ENCODE assay signal across 8 cellular contexts in genomic region chr16:67842509-67843342, GRCh38. TPM values are rescaled to one million over a fixed set of nuclear protein-coding genes. Genes with fewer than 3 reads are reported as not detected.
A peak's percentile ranks its signal among the peaks of the same experiment; 100 is the strongest.
DNase-seq lines count a peak whose midpoint lies in the region; ATAC-seq, FAIRE-seq and TF ChIP-seq lines count a peak whose summit lies in the region.

No MANE protein-coding gene starts in this region.

- H3K9me3 ChIP-seq in A549, result no peaks in the 10 kb centered on the region
- no peaks in the 10 kb centered on the region for H3K9me3 ChIP-seq in PC-9 (ENCODE audit: insufficient read depth, low read depth)
- H3K9me3 ChIP-seq in neutrophil, result no peaks in the 10 kb centered on the region
- no peaks in the 10 kb centered on the region for H3K9me3 ChIP-seq in thymus (ENCODE audit: control insufficient read depth)

- peaks cover 16% of the 10 kb centered on the region; the same call in 1 of the 2 replicates for H3F3A ChIP-seq in PC-9 (ENCODE audit: insufficient read depth, low read depth)

- FAIRE-seq in A549 (lab: Jason Lieb, UNC), result no peak

- DNase-seq in A549 (ENCODE audit: low read depth in 1 of 2, low spot score in 1 of 2) (peak in 1 of 2 experiments; percentile 48), PC-9 (no peak), activated gamma-delta T cell treated with Interleukin-2 at 50 U/mL for 16 hours (peak; percentile 56), foreskin keratinocyte (peak in 1 of 2 donors; percentile 24)

- H3K36me3 ChIP-seq in PC-9 (ENCODE audit: low read depth), result no peaks in the 10 kb centered on the region
- H3K36me3 ChIP-seq in neutrophil, result no peaks in the 10 kb centered on the region
- H3K36me3 ChIP-seq in thymus (ENCODE audit: control insufficient read depth, insufficient read depth), result peaks cover 3% of the 10 kb centered on the region

- POLR2A ChIA-PET in A549 (lab: Yijun Ruan, JAX), result interaction anchor here (0.7 kb wide), 1 partner anchor 36 kb away, joined by 3 read pairs; the partner anchor contains the start of gene TSNAXIP1
- POLR2A ChIA-PET in PC-9 (lab: Charles Lee; ENCODE audit: unreplicated experiment), result no interaction called here

- no peak for TF ChIP-seq POLR2A in A549 (IDR thresholded peaks at IDR 0.05; ENCODE audit: low read length)

- peak overlapping the region; percentile 97 to 98 for H3K27ac ChIP-seq in A549
- H3K27ac ChIP-seq in PC-9, result no peak overlapping the region
- no peak overlapping the region for H3K27ac ChIP-seq in foreskin keratinocyte
- peak overlapping the region; percentile 92 for H3K27ac ChIP-seq in neutrophil
- H3K27ac ChIP-seq in thymus (ENCODE audit: low read depth), result peak overlapping the region; percentile 97

- peaks cover 33% of the 10 kb centered on the region for H3K4me1 ChIP-seq in A549
- H3K4me1 ChIP-seq in PC-9 (replicated peaks; ENCODE audit: insufficient read depth), result peaks cover 39% of the 10 kb centered on the region
- H3K4me1 ChIP-seq in foreskin keratinocyte, result peaks cover 11% of the 10 kb centered on the region
- peaks cover 40 to 54% of the 10 kb centered on the region in 2 experiments for H3K4me1 ChIP-seq in neutrophil (ENCODE audit: control insufficient read depth in 1 of 2, insufficient read depth in 1 of 2, low read depth in 1 of 2, low read length in 1 of 2)
- peaks cover 27% of the 10 kb centered on the region for H3K4me1 ChIP-seq in thymus (ENCODE audit: control insufficient read depth, insufficient read depth, low read length)

- TF ChIP-seq EP300 in A549 (IDR thresholded peaks at IDR 0.05), result no peak

- H3K79me2 ChIP-seq in PC-9 (ENCODE audit: low read depth), result peaks cover 42% of the 10 kb centered on the region

- no TSS peak for BruUV-seq in PC-9 (replicated peaks; lab: Mats Ljungman, UMichigan)

- TF ChIP-seq RAD21 in A549 (conservative IDR thresholded peaks at IDR 0.05 in 1 of 2, IDR thresholded peaks at IDR 0.05 in 1 of 2), result no peak

- ATAC-seq in A549 (peak in 1 of 2 experiments; percentile 21; a peak in 2 of 6 replicates), GM18498 (IDR thresholded peaks at IDR 0.05; ENCODE audit: unreplicated experiment) (peak; percentile 18), HG03045 (IDR thresholded peaks at IDR 0.05; ENCODE audit: unreplicated experiment) (peak; percentile 10), foreskin keratinocyte (no peak)

- CTCF ChIA-PET in A549 (lab: Yijun Ruan, JAX) (interaction anchor here (1.9 to 4.1 kb wide), 2 partner anchors 27 to 86 kb away, joined by 4 to 38 read pairs; no protein-coding TSS in a partner anchor), PC-9 (lab: Charles Lee) (no interaction called here)

- H3K4me2 ChIP-seq in A549 (peak overlapping the region; percentile 87), PC-9 (peak overlapping the region; percentile 74)

- H3K9me2 ChIP-seq in PC-9 (ENCODE audit: insufficient read depth), result no peaks in the 10 kb centered on the region

- H4K20me1 ChIP-seq in PC-9 (ENCODE audit: insufficient read depth), result peaks cover 2% of the 10 kb centered on the region

- TF ChIP-seq CTCF in A549 (IDR thresholded peaks at IDR 0.05) (no peak), PC-9 (conservative IDR thresholded peaks at IDR 0.05) (no peak), foreskin keratinocyte (conservative IDR thresholded peaks at IDR 0.05) (peak; percentile 47), neutrophil (IDR thresholded peaks at IDR 0.05) (no peak)

- intact Hi-C loops in PC-9 (cut with micrococcal nuclease; ENCODE audit: unreplicated experiment), result no loop called here

- no peak overlapping the region; the same call in 1 of the 2 replicates for H2AFZ ChIP-seq in PC-9

- H3K27me3 ChIP-seq in PC-9 (ENCODE audit: insufficient read depth, low read depth) (no peaks in the 10 kb centered on the region), foreskin keratinocyte (no peaks in the 10 kb centered on the region), neutrophil (no peaks in the 10 kb centered on the region), thymus (ENCODE audit: control insufficient read depth, insufficient read depth) (no peaks in the 10 kb centered on the region)

- H3K4me3 ChIP-seq in A549 (peak overlapping the region; percentile 58), PC-9 (peak overlapping the region; percentile 75; the same call in 1 of the 2 replicates), neutrophil (ENCODE audit: low read depth in 1 of 2, low read length in 1 of 2) (peak overlapping the region; percentile 96), thymus (ENCODE audit: low read length) (peak overlapping the region; percentile 76)

- WGBS in A549 (ENCODE audit: missing lambda C conversion rate), result 64% methylated on average over 48 of the region's 67 CpGs
- WGBS in thymus, result under 1% methylated on average over 67 of the region's 67 CpGs

TF ChIP-seq in A549, 52 proteins besides CTCF, POLR2A, EP300 and RAD21:
- TF ChIP-seq MYC (IDR thresholded peaks at IDR 0.05; ENCODE audit: borderline replicate concordance, low read length) (no peak), CHD2 (IDR thresholded peaks at IDR 0.05; ENCODE audit: low read length, partially characterized antibody) (no peak), JUN (IDR thresholded peaks at IDR 0.05) (peak in 1 of 2 experiments; percentile 31; a peak in 1 of 5 replicates), MAX (IDR thresholded peaks at IDR 0.05) (0 out of 2 replicates have a peak, but pooled peaks have one; percentile 29)

RNA-seq across cellular contexts. Expression of gene THAP11, which starts 0.6 kb away (rescaled TPM):
- 33.2 and 44.0 TPM in 2 replicates for polyA plus RNA-seq in A549 (2011; rRNA removed)
- polyA plus RNA-seq in A549 (2012; cell fraction: cytosol; rRNA removed), result 56.9 and 68.8 TPM in 2 replicates
- polyA plus RNA-seq in A549 (2012; cell fraction: nucleus; rRNA removed), result 32.7 and 40.9 TPM in 2 replicates
- 27.2 to 30.9 TPM (median 30.0 TPM) in 3 replicates for polyA plus RNA-seq in A549 (2017; fragmentation: RNase III; extraction: RNeasy Plus Mini Kit Qiagen cat#74134 plus additional on column Dnase treatment)
- 22.3 and 22.6 TPM in 2 replicates for polyA minus RNA-seq in A549 (2011; rRNA and poly(A)+ RNA removed)
- 18.9 and 23.2 TPM in 2 replicates for total RNA-seq in PC-9 (2021)
- total RNA-seq in foreskin keratinocyte, result 23.6 and 28.1 TPM in 2 replicates
- polyA plus RNA-seq in foreskin keratinocyte, result 25.9 and 32.1 TPM in 2 replicates
- 25.7 TPM for polyA plus RNA-seq in thymus

RNA-seq across cellular contexts. Expression of gene NUTF2, which starts 4.0 kb away (rescaled TPM):
- polyA plus RNA-seq in A549 (2011; rRNA removed) (168 and 209 TPM in 2 replicates), A549 (2017; fragmentation: RNase III; extraction: RNeasy Plus Mini Kit Qiagen cat#74134 plus additional on column Dnase treatment) (270 to 301 TPM (median 287 TPM) in 3 replicates), foreskin keratinocyte (257 and 263 TPM in 2 replicates), thymus (106 TPM)
- 585 and 606 TPM in 2 replicates for polyA plus RNA-seq in A549 (2012; cell fraction: cytosol; rRNA removed)
- polyA plus RNA-seq in A549 (2012; cell fraction: nucleus; rRNA removed), result 173 and 271 TPM in 2 replicates
- polyA minus RNA-seq in A549 (2011; rRNA and poly(A)+ RNA removed), result 446 and 461 TPM in 2 replicates
- total RNA-seq in PC-9 (2021) (94.2 and 147 TPM in 2 replicates), foreskin keratinocyte (218 and 225 TPM in 2 replicates)

RNA-seq across cellular contexts. Expression of gene CENPT, which starts 4.8 kb away (rescaled TPM):
- polyA plus RNA-seq in A549 (2011; rRNA removed) (18.2 and 19.1 TPM in 2 replicates), A549 (2017; fragmentation: RNase III; extraction: RNeasy Plus Mini Kit Qiagen cat#74134 plus additional on column Dnase treatment) (35.9 to 40.3 TPM (median 36.9 TPM) in 3 replicates), foreskin keratinocyte (36.7 and 37.5 TPM in 2 replicates), thymus (101 TPM)
- 40.2 and 42.7 TPM in 2 replicates for polyA plus RNA-seq in A549 (2012; cell fraction: cytosol; rRNA removed)
- 322 and 345 TPM in 2 replicates for polyA plus RNA-seq in A549 (2012; cell fraction: nucleus; rRNA removed)
- 23.4 and 24.1 TPM in 2 replicates for polyA minus RNA-seq in A549 (2011; rRNA and poly(A)+ RNA removed)
- total RNA-seq in PC-9 (2021) (32.7 and 33.8 TPM in 2 replicates), foreskin keratinocyte (30.5 and 36.1 TPM in 2 replicates)

RNA-seq across cellular contexts. Expression of gene EDC4, which starts 30.1 kb away (rescaled TPM):
- polyA plus RNA-seq in A549 (2011; rRNA removed) (21.0 and 35.3 TPM in 2 replicates), A549 (2017; fragmentation: RNase III; extraction: RNeasy Plus Mini Kit Qiagen cat#74134 plus additional on column Dnase treatment) (54.9 to 60.4 TPM (median 58.1 TPM) in 3 replicates), foreskin keratinocyte (34.1 and 39.6 TPM in 2 replicates), thymus (45.0 TPM)
- 59.8 and 74.8 TPM in 2 replicates for polyA plus RNA-seq in A549 (2012; cell fraction: cytosol; rRNA removed)
- 294 and 395 TPM in 2 replicates for polyA plus RNA-seq in A549 (2012; cell fraction: nucleus; rRNA removed)
- 75.8 and 94.7 TPM in 2 replicates for polyA minus RNA-seq in A549 (2011; rRNA and poly(A)+ RNA removed)
- total RNA-seq in PC-9 (2021) (48.8 and 52.7 TPM in 2 replicates), foreskin keratinocyte (52.4 and 53.6 TPM in 2 replicates)

RNA-seq across cellular contexts. Expression of gene TSNAXIP1, which starts 36.0 kb away (rescaled TPM):
- polyA plus RNA-seq in A549 (2011; rRNA removed) (0.68 and 0.78 TPM in 2 replicates), A549 (2017; fragmentation: RNase III; extraction: RNeasy Plus Mini Kit Qiagen cat#74134 plus additional on column Dnase treatment) (0.97 to 1.2 TPM (median 1.1 TPM) in 3 replicates), foreskin keratinocyte (0.29 and 0.49 TPM in 2 replicates), thymus (2.0 TPM)
- 0.43 and 0.63 TPM in 2 replicates for polyA plus RNA-seq in A549 (2012; cell fraction: cytosol; rRNA removed)
- polyA plus RNA-seq in A549 (2012; cell fraction: nucleus; rRNA removed), result 3.5 and 5.0 TPM in 2 replicates
- polyA minus RNA-seq in A549 (2011; rRNA and poly(A)+ RNA removed), result 0.58 and 0.73 TPM in 2 replicates
- total RNA-seq in PC-9 (2021) (1.9 and 2.2 TPM in 2 replicates), foreskin keratinocyte (0.35 and 0.65 TPM in 2 replicates)

Comparison
In these comparisons a context has a peak if more than half of its experiments do, and no peak if none do; other contexts are left out.
1. H3K27ac ChIP-seq: peak in A549 (2 of 2), neutrophil (single experiment) and thymus (single experiment); none in PC-9 (single experiment) and foreskin keratinocyte (single experiment).
2. Peak in every context shown above with its lines, with median percentiles within 50 percentile points of each other: H3K4me3 ChIP-seq.